ENCODE assay signal across 24 cellular contexts in the genomic region with DNA sequence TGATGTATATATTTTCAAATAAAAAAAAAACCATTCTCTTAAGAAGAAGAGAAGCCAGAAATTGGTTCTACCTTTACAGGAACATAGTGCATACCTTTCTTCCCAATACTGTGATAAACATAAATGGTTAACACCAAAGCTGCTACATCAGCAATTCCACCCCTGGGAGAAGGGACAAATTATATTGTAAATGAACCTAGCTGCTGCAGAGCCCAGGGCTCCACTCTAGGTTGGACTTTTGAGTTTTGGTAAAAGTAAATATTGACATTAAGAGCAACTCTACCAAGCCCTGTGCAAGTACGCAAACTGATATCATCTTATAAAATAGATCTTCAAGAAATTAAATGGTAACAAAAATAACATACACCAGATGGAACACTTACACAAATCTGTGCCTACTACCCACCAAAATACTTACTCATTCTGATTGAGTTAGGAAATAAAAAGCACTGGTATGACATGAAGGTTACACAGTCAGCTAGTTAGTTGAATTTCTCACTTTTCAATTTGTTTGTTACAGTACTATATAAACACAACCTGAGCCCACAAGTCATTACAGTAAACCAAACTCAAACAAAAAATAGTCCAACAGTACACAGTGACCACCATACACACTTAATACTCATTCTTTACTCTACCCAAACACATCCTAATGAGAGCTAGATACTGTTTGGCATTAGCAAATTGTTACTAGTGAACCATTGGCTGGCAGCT.
"Had no signal": no experiment of that assay in that cellular context is flagged by ENCODE, and none has a peak within 500 bp of the region (broad histone marks: within the 10 kb centered on the region; RNA-seq: fewer than 3 reads in every experiment).

No MANE protein-coding gene starts in this region.

- H3K4me3 ChIP-seq: ascending aorta, cardiac muscle cell had no signal

- H3K36me3 ChIP-seq: ascending aorta, cardiac muscle cell had no signal

- H3K9me3 ChIP-seq: ascending aorta had no signal

- ATAC-seq: activated CD8-positive, alpha-beta T cell treated with anti-CD3 and anti-CD28 coated beads for 36 hours; activated T-cell treated with anti-CD3 and anti-CD28 coated beads, Interleukin-2, amount 50 U/mL, for 72 hours; activated T-helper 17 cell treated with anti-CD3 and anti-CD28 coated beads, Interleukin-2, amount 50 U/mL, for 72 hours had no signal

- H3K27ac ChIP-seq: ascending aorta, cardiac muscle cell had no signal

- H3K27me3 ChIP-seq: ascending aorta, cardiac muscle cell had no signal

- DNase-seq: activated CD4-positive, alpha-beta T cell treated with anti-CD3 and anti-CD28 coated beads, Interleukin-2, amount 10 ng/mL, durations not matched to agents 24 days and 14 days; activated CD4-positive, alpha-beta T cell treated with anti-CD3 and anti-CD28 coated beads, Interleukin-2, amount 50 U/mL, for 4 hours; activated CD8-positive, alpha-beta T cell treated with anti-CD3 and anti-CD28 coated beads for 36 hours; activated gamma-delta T cell; activated naive CD4-positive, alpha-beta T cell treated with Interleukin-2 at 50 U/mL for 16 hours; activated naive CD8-positive, alpha-beta T cell treated with anti-CD3 and anti-CD28 coated beads, Interleukin-2, amount 10 ng/mL, durations not matched to agents 7 days and 5 days; activated T-cell treated with anti-CD3 and anti-CD28 coated beads, Interleukin-2, amount 50 U/mL, for 1 hour; activated T-cell treated with anti-CD3 and anti-CD28 coated beads, Interleukin-2, amount 50 U/mL, for 72 hours; amygdala; NCI-H1092 treated with DMSO at 0.1 percent for 48 hours; NCI-H1417; NCI-H146; NCI-H187; NCI-H2029 treated with DMSO at 0.1 percent for 48 hours; NCI-H2107; NCI-H226; NCI-H446 treated with DMSO at 0.1 percent for 48 hours; NK-92 treated with Interleukin-12 subunit alpha and Interleukin-12 subunit beta, amount 100 ng/mL, for 24 hours; OCI-M1; Right ventricle myocardium superior had no signal

- FAIRE-seq: TTC549 had no signal

- H3K4me1 ChIP-seq: ascending aorta had no signal
